ENCODE assay signal across 9 cellular contexts in genomic region chr15:81312790-81313543, GRCh38. TPM values are rescaled to one million over a fixed set of nuclear protein-coding genes. Genes with fewer than 3 reads are reported as not detected.
A peak's percentile ranks its signal among the peaks of the same experiment; 100 is the strongest.
DNase-seq lines count a peak whose midpoint lies in the region; ATAC-seq and TF ChIP-seq lines count a peak whose summit lies in the region.
"Had no signal": no experiment of that assay in that cellular context is flagged by ENCODE, and none has a peak within 500 bp of the region (broad histone marks: within the 10 kb centered on the region; RNA-seq: fewer than 3 reads in every experiment).

No MANE protein-coding gene starts in this region.

- H3K4me1 ChIP-seq in right cardiac atrium (ENCODE audit: control insufficient read depth, insufficient read depth, low read length): peaks cover 8% of the 10 kb centered on the region
- H3K4me1 ChIP-seq in stomach smooth muscle (ENCODE audit: control insufficient read depth, insufficient read depth, low read length): peaks cover 19% of the 10 kb centered on the region

- no peak overlapping the region for H3K9ac ChIP-seq in stomach smooth muscle (ENCODE audit: low read length in 2 of 2)
- H3K9ac ChIP-seq: KMS-11 had no signal

- DNase-seq in HFFc6 (peak; percentile 97), right cardiac atrium (peak; percentile 83 to 89 (median 85)), amygdala (lab: John Stamatoyannopoulos, UW) (no peak), HuH-7.5 (ENCODE audit: low spot score) (no peak), DMS153 treated with DMSO at 0.1 percent for 48 hours (lab: John Stamatoyannopoulos, UW; ENCODE audit: unreplicated experiment) (no peak)

- peak overlapping the region; percentile 72 for H3K27ac Mint-ChIP-seq in HFFc6
- H3K27ac Mint-ChIP-seq in activated T-helper 17 cell treated with anti-CD3 and anti-CD28 coated beads, Interleukin-2, amount 50 U/mL, for 72 hours: peak overlapping the region; percentile 54

- peaks cover 26% of the 10 kb centered on the region for H3K36me3 Mint-ChIP-seq in HFFc6 (ENCODE audit: low read depth)
- H3K36me3 Mint-ChIP-seq in activated T-helper 17 cell treated with anti-CD3 and anti-CD28 coated beads, Interleukin-2, amount 50 U/mL, for 72 hours (ENCODE audit: low read depth): peaks cover 86% of the 10 kb centered on the region

- no peaks in the 10 kb centered on the region for H3K9me3 ChIP-seq in right cardiac atrium (ENCODE audit: control insufficient read depth, low read length)
- no peaks in the 10 kb centered on the region for H3K9me3 ChIP-seq in stomach smooth muscle (ENCODE audit: control insufficient read depth in 2 of 2, low read length in 2 of 2)

- WGBS in right cardiac atrium: 67% methylated on average over 22 of the region's 22 CpGs

- H3K27ac ChIP-seq in right cardiac atrium (ENCODE audit: low read length) (peak overlapping the region; percentile 25), stomach smooth muscle (ENCODE audit: low read length) (peak overlapping the region; percentile 46)
- H3K27ac ChIP-seq: KMS-11 had no signal

- no peak for ATAC-seq in activated T-helper 17 cell treated with anti-CD3 and anti-CD28 coated beads, Interleukin-2, amount 50 U/mL, for 72 hours (replicated peaks)
- ATAC-seq in right cardiac atrium (peak; percentile 79 to 88), HG03439 (IDR thresholded peaks at IDR 0.05; ENCODE audit: unreplicated experiment) (no peak)

- no peaks in the 10 kb centered on the region for H3K9me3 Mint-ChIP-seq in HFFc6
- H3K9me3 Mint-ChIP-seq in activated T-helper 17 cell treated with anti-CD3 and anti-CD28 coated beads, Interleukin-2, amount 50 U/mL, for 72 hours: no peaks in the 10 kb centered on the region

- H3K27me3 ChIP-seq in right cardiac atrium (ENCODE audit: control insufficient read depth, insufficient read depth) (no peaks in the 10 kb centered on the region), stomach smooth muscle (ENCODE audit: control insufficient read depth in 1 of 2, insufficient read depth in 2 of 2, low read length in 2 of 2) (no peaks in the 10 kb centered on the region)

- intact Hi-C loops in right cardiac atrium (cut with DNase I): no loop called here

- H3K4me3 ChIP-seq in right cardiac atrium (ENCODE audit: low read length): no peak overlapping the region
- peak overlapping the region in 1 of 2 donors; percentile 22 for H3K4me3 ChIP-seq in stomach smooth muscle (ENCODE audit: low read length in 2 of 2)

- peaks cover 40% of the 10 kb centered on the region for H3K4me1 Mint-ChIP-seq in HFFc6 (ENCODE audit: low read depth)
- peaks cover 24% of the 10 kb centered on the region for H3K4me1 Mint-ChIP-seq in activated T-helper 17 cell treated with anti-CD3 and anti-CD28 coated beads, Interleukin-2, amount 50 U/mL, for 72 hours

- H3K36me3 ChIP-seq in stomach smooth muscle (ENCODE audit: control insufficient read depth in 2 of 2, insufficient read depth in 2 of 2, low read length in 2 of 2): peaks cover 5 to 17% of the 10 kb centered on the region in 2 donors

- TF ChIP-seq CTCF in HFFc6 (IDR thresholded peaks at IDR 0.05): no peak

- peaks cover 3% of the 10 kb centered on the region for H3K27me3 Mint-ChIP-seq in HFFc6 (ENCODE audit: insufficient read depth)
- no peaks in the 10 kb centered on the region for H3K27me3 Mint-ChIP-seq in activated T-helper 17 cell treated with anti-CD3 and anti-CD28 coated beads, Interleukin-2, amount 50 U/mL, for 72 hours

- peak overlapping the region; percentile 34 for H3K4me3 Mint-ChIP-seq in HFFc6
- no peak overlapping the region for H3K4me3 Mint-ChIP-seq in activated T-helper 17 cell treated with anti-CD3 and anti-CD28 coated beads, Interleukin-2, amount 50 U/mL, for 72 hours

RNA-seq across cellular contexts. Expression of gene STARD5, which starts 11.0 kb away (rescaled TPM):
- 1 to 10 TPM; 2.7 to 4.0 (median 3.6) TPM for total RNA-seq in HFFc6 (2021; fragmentation: NEBNext Ultra II Directional; extraction: Animal tissue kit (Norgen Biotek cat#: 25700))
- total RNA-seq in activated T-helper 17 cell treated with anti-CD3 and anti-CD28 coated beads, Interleukin-2, amount 50 U/mL, for 72 hours: 1 to 10 TPM; 5.9 to 8.8 TPM
- total RNA-seq in right cardiac atrium: 1 to 10 TPM; 1.7 to 5.3 (median 3.3) TPM
- polyA plus RNA-seq in right cardiac atrium: 2.7 TPM

Comparison
In these comparisons a context has a peak if more than half of its experiments do, and no peak if none do; other contexts are left out.
1. DNase-seq: peak in HFFc6 (single experiment) and right cardiac atrium (3 of 3); none in amygdala (0 of 56), HuH-7.5 (single experiment) and DMS153 treated with DMSO at 0.1 percent for 48 hours (single experiment).
2. ATAC-seq: peak in right cardiac atrium (2 of 2); none in activated T-helper 17 cell treated with anti-CD3 and anti-CD28 coated beads, Interleukin-2, amount 50 U/mL, for 72 hours (single experiment) and HG03439 (single experiment).